ENCODE assay signal across 8 cellular contexts in genomic region chr4:75289843-75290616, GRCh38.
A peak's percentile ranks its signal among the peaks of the same experiment; 100 is the strongest.
DNase-seq lines count a peak whose midpoint lies in the region; ATAC-seq, FAIRE-seq and TF ChIP-seq lines count a peak whose summit lies in the region.

No MANE protein-coding gene starts in this region.

- H2AFZ ChIP-seq in HepG2 (ENCODE audit: low read length) (no peak overlapping the region), K562 (ENCODE audit: low read depth, low read length) (no peak overlapping the region)

- FAIRE-seq in HepG2 (lab: Jason Lieb, UNC): no peak
- FAIRE-seq in K562 (lab: Jason Lieb, UNC): no peak

- peaks cover 5% of the 10 kb centered on the region for H3K27me3 Mint-ChIP-seq in nephron progenitor cell (ENCODE audit: low read depth, poor library complexity)

- H3K9me3 ChIP-seq in HepG2 (ENCODE audit: low read length): no peaks in the 10 kb centered on the region
- H3K9me3 ChIP-seq in right lobe of liver: no peaks in the 10 kb centered on the region
- H3K9me3 ChIP-seq in K562 (replicated peaks; ENCODE audit: control insufficient read depth, insufficient read depth, low read depth, low read length): no peaks in the 10 kb centered on the region
- H3K9me3 ChIP-seq in tibial artery: no peaks in the 10 kb centered on the region

- no peak overlapping the region for H3K9ac ChIP-seq in HepG2 (ENCODE audit: insufficient read depth, low read depth, low read length)
- H3K9ac ChIP-seq in K562 (ENCODE audit: insufficient read depth in 1 of 2, low read depth in 2 of 2, low read length in 2 of 2): no peak overlapping the region

- TF ChIP-seq EP300 in HepG2 (IDR thresholded peaks at IDR 0.05; ENCODE audit: low read depth in 2 of 2, low read length in 2 of 2) (no peak), HepG2 (CRISPR knock-in tag; IDR thresholded peaks at IDR 0.05; ENCODE audit: borderline replicate concordance) (no peak), K562 (IDR thresholded peaks at IDR 0.05; ENCODE audit: low read length) (no peak)

- H3K4me1 ChIP-seq in HepG2 (ENCODE audit: insufficient read depth, low read length): no peaks in the 10 kb centered on the region
- H3K4me1 ChIP-seq in right lobe of liver: no peaks in the 10 kb centered on the region
- H3K4me1 ChIP-seq in K562 (replicated peaks in 1 of 2; ENCODE audit: control insufficient read depth in 2 of 2, insufficient read depth in 2 of 2, low read length in 2 of 2): no peaks in the 10 kb centered on the region
- H3K4me1 ChIP-seq in tibial artery: no peaks in the 10 kb centered on the region

- no peak for TF ChIP-seq RAD21 in HepG2 (CRISPR knock-in tag; IDR thresholded peaks at IDR 0.05)
- TF ChIP-seq RAD21 in K562 (CRISPR knock-in tag; conservative IDR thresholded peaks at IDR 0.05 in 1 of 2, IDR thresholded peaks at IDR 0.05 in 1 of 2): peak; percentile 6 to 21; a peak in 1 of 4 replicates

- no peak for TF ChIP-seq POLR2A in HepG2 (IDR thresholded peaks at IDR 0.05; ENCODE audit: insufficient read depth in 1 of 2, low read depth in 2 of 2, low read length in 2 of 2)
- TF ChIP-seq POLR2A in right lobe of liver (IDR thresholded peaks at IDR 0.05): no peak
- no peak for TF ChIP-seq POLR2A in K562 (conservative IDR thresholded peaks at IDR 0.05)

- ATAC-seq in HepG2 (peak; percentile 77), right lobe of liver (no peak), K562 (peak; percentile 27; the same call in 1 of the 3 replicates), HG03135 (IDR thresholded peaks at IDR 0.05; ENCODE audit: unreplicated experiment) (no peak), HG03439 (IDR thresholded peaks at IDR 0.05; ENCODE audit: unreplicated experiment) (no peak)

- peaks cover 38% of the 10 kb centered on the region for H3K4me1 Mint-ChIP-seq in nephron progenitor cell

- H3K79me2 ChIP-seq in HepG2 (ENCODE audit: insufficient read depth, low read length): no peaks in the 10 kb centered on the region
- no peaks in the 10 kb centered on the region for H3K79me2 ChIP-seq in K562 (ENCODE audit: control insufficient read depth, insufficient read depth, low read length)

- no peak overlapping the region for H3K4me3 ChIP-seq in HepG2 (replicated peaks in 1 of 3; ENCODE audit: insufficient read depth in 1 of 3, low read depth in 2 of 3, low read length in 3 of 3)
- H3K4me3 ChIP-seq in right lobe of liver: no peak overlapping the region
- H3K4me3 ChIP-seq in K562: no peak overlapping the region
- no peak overlapping the region for H3K4me3 ChIP-seq in tibial artery

- H3K4me2 ChIP-seq in HepG2 (ENCODE audit: low read depth, low read length): no peak overlapping the region
- no peak overlapping the region for H3K4me2 ChIP-seq in K562 (ENCODE audit: insufficient read depth, low read length)

- WGBS in HepG2 (ENCODE audit: low lambda C conversion rate): under 1% methylated on average over 7 of the region's 7 CpGs
- 30% methylated on average over 4 of the region's 7 CpGs for WGBS in right lobe of liver (ENCODE audit: insufficient coverage, low coverage, low lambda C conversion rate, missing lambda C conversion rate)
- WGBS in K562 (ENCODE audit: insufficient coverage, low coverage, missing lambda C conversion rate): 0% methylated on average over 7 of the region's 7 CpGs

- no TSS peak for BruUV-seq in HepG2 (replicated peaks; lab: Mats Ljungman, UMichigan)
- BruUV-seq in K562 (replicated peaks; lab: Mats Ljungman, UMichigan): no TSS peak

- H3K9me3 Mint-ChIP-seq in nephron progenitor cell: peaks cover 34% of the 10 kb centered on the region

- H3K27me3 ChIP-seq in HepG2 (ENCODE audit: control insufficient read depth in 1 of 2, insufficient read depth in 2 of 2, low read length in 2 of 2) (no peaks in the 10 kb centered on the region), right lobe of liver (no peaks in the 10 kb centered on the region), K562 (ENCODE audit: control insufficient read depth in 2 of 2, insufficient read depth in 2 of 2, low read length in 2 of 2) (peaks cover 0 to 3% of the 10 kb centered on the region in 2 experiments; a peak in 1 of 5 replicates), tibial artery (no peaks in the 10 kb centered on the region)

- H3K36me3 Mint-ChIP-seq in nephron progenitor cell (ENCODE audit: low read depth): peaks cover 6% of the 10 kb centered on the region

- H3K27ac ChIP-seq in HepG2 (ENCODE audit: extremely low read length, insufficient read depth, low read length): no peak overlapping the region
- H3K27ac ChIP-seq in right lobe of liver: no peak overlapping the region
- H3K27ac ChIP-seq in K562 (ENCODE audit: extremely low read depth, low read depth, low read length): no peak overlapping the region
- H3K27ac ChIP-seq in tibial artery: no peak overlapping the region

- intact Hi-C loops in HepG2 (cut with micrococcal nuclease; ENCODE audit: unreplicated experiment): loop anchor here (1.0 to 5.0 kb wide), 2 partner anchors 358 to 416 kb away; partner anchors contain the start of gene PARM1
- intact Hi-C loops in right lobe of liver (cut with DNase I): no loop called here
- intact Hi-C loops in K562 (cut with micrococcal nuclease): loop anchor here (5.0 kb wide), 1 partner anchor 418 kb away; no protein-coding TSS in a partner anchor
- intact Hi-C loops in tibial artery (cut with DNase I; ENCODE audit: low total_unique reads): no loop called here

- H3K9me1 ChIP-seq in K562 (ENCODE audit: control insufficient read depth, insufficient read depth, low read length): no peaks in the 10 kb centered on the region

- H3K36me3 ChIP-seq in HepG2 (replicated peaks in 1 of 2; ENCODE audit: control insufficient read depth in 1 of 2, insufficient read depth in 2 of 2, low read length in 2 of 2): no peaks in the 10 kb centered on the region
- no peaks in the 10 kb centered on the region for H3K36me3 ChIP-seq in right lobe of liver
- no peaks in the 10 kb centered on the region for H3K36me3 ChIP-seq in K562 (ENCODE audit: control insufficient read depth, insufficient read depth, low read length)
- no peaks in the 10 kb centered on the region for H3K36me3 ChIP-seq in tibial artery

- in situ Hi-C loops in HepG2 (cut with HindIII; ENCODE audit: extremely low pct_ligation_motif_present, low pct_unique_long_range_greater_than_20kb): loop anchor here (5.0 kb wide), 1 partner anchor 418 kb away; no protein-coding TSS in a partner anchor
- in situ Hi-C loops in K562 (cut with MboI): no loop called here

- peak; percentile 47; the same call in 1 of the 2 replicates for TF ChIP-seq CTCF in HepG2 (CRISPR knock-in tag; IDR thresholded peaks at IDR 0.05)
- TF ChIP-seq CTCF in right lobe of liver (IDR thresholded peaks at IDR 0.05): peak in 2 of 4 donors; percentile 9 to 13
- peak; percentile 24 to 37 (median 35); a peak in 4 of 6 replicates for TF ChIP-seq CTCF in K562 (IDR thresholded peaks at IDR 0.05 in 2 of 3, conservative IDR thresholded peaks at IDR 0.05 in 1 of 3; ENCODE audit: insufficient read depth in 2 of 3, low read depth in 1 of 3, low read length in 3 of 3)
- peak; percentile 38 for TF ChIP-seq CTCF in nephron progenitor cell (IDR thresholded peaks at IDR 0.05)
- TF ChIP-seq CTCF in tibial artery (IDR thresholded peaks at IDR 0.05): peak in 1 of 2 experiments; percentile 18

- H3K4me3 Mint-ChIP-seq in nephron progenitor cell: peak overlapping the region; percentile 2

- DNase-seq in HepG2 (ENCODE audit: low spot score): peak; percentile 20
- no peak for DNase-seq in right lobe of liver
- peak; percentile 90 for DNase-seq in NCI-H1105 treated with DMSO at 0.1 percent for 48 hours (lab: John Stamatoyannopoulos, UW)
- peak in 1 of 4 experiments; percentile 18 for DNase-seq in K562 (ENCODE audit: extremely low read depth in 1 of 4, low spot score in 3 of 4)
- DNase-seq in nephron progenitor cell: peak; percentile 45
- no peak for DNase-seq in tibial artery

- peak overlapping the region; percentile 26 for H3K27ac Mint-ChIP-seq in nephron progenitor cell

- H4K20me1 ChIP-seq in HepG2 (ENCODE audit: insufficient read depth, low read length) (no peaks in the 10 kb centered on the region), K562 (replicated peaks; ENCODE audit: control insufficient read depth, insufficient read depth, low read length) (no peaks in the 10 kb centered on the region)

- POLR2A ChIA-PET in HepG2 (lab: Yijun Ruan, JAX): no interaction called here
- POLR2A ChIA-PET in K562 (lab: Yijun Ruan, JAX): no interaction called here

- CTCF ChIA-PET in HepG2 (lab: Yijun Ruan, JAX; ENCODE audit: low intra/inter-chr PET ratio, low total read pairs) (interaction anchor here (1.5 kb wide), 1 partner anchor 415 kb away, joined by 9 read pairs; no protein-coding TSS in a partner anchor), K562 (lab: Yijun Ruan, JAX; ENCODE audit: low intra/inter-chr PET ratio) (interaction anchor here (1.0 kb wide), 1 partner anchor 415 kb away, joined by 3 read pairs; no protein-coding TSS in a partner anchor)

TF ChIP-seq in K562, 482 proteins besides CTCF, POLR2A, EP300 and RAD21:
- TF ChIP-seq BMI1 (IDR thresholded peaks at IDR 0.05; ENCODE audit: low read length) (no peak), ZBTB8A (IDR thresholded peaks at IDR 0.05; ENCODE audit: partially characterized antibody) (no peak), ZNF277 (CRISPR knock-in tag; IDR thresholded peaks at IDR 0.05; ENCODE audit: borderline replicate concordance) (no peak), ZNF717 (CRISPR knock-in tag; IDR thresholded peaks at IDR 0.05) (no peak), ZFPM2 (CRISPR knock-in tag; IDR thresholded peaks at IDR 0.05) (no peak), NR1H2 (CRISPR knock-in tag; IDR thresholded peaks at IDR 0.05) (no peak)

Comparison
In these comparisons a context has a peak if more than half of its experiments do, and no peak if none do; other contexts are left out.
1. ATAC-seq: peak in HepG2 (single experiment) and K562 (single experiment); none in right lobe of liver (0 of 4), HG03135 (single experiment) and HG03439 (single experiment).
2. DNase-seq: peak in HepG2 (single experiment), NCI-H1105 treated with DMSO at 0.1 percent for 48 hours (single experiment) and nephron progenitor cell (single experiment); none in right lobe of liver (0 of 3) and tibial artery (0 of 2).
3. intact Hi-C loops: an anchor here in HepG2 (1.0 to 5.0 kb wide) and K562 (5.0 kb wide); none called in right lobe of liver and tibial artery.
4. Of the 241 proteins assayed by ChIP-seq in both HepG2 and K562: peak only in HepG2: SMC3 and STAG1; only in K562: RAD21; in both: CTCF; in neither: 237.